Comparison of ENCODE assay signal across 2 cellular contexts in genomic region chr17:7508846-7509245, GRCh38.
TF ChIP-seq lines count a peak whose summit lies in the region.

No MANE protein-coding gene starts in this region.

TF ChIP-seq in HEK293, 187 proteins besides CTCF, POLR2A, EP300 and RAD21:
- TF ChIP-seq ZNF600 (tag by site-specific recombination; IDR thresholded peaks at IDR 0.05), result peak; percentile 52
- no peak for TF ChIP-seq ZNF660 (tag by site-specific recombination; IDR thresholded peaks at IDR 0.05)

TF ChIP-seq in GM12878, 131 proteins besides CTCF, POLR2A, EP300 and RAD21:
- TF ChIP-seq EZH2 (IDR thresholded peaks at IDR 0.05; ENCODE audit: borderline replicate concordance, control insufficient read depth, low read depth, low read length), result no peak
- TF ChIP-seq PML (IDR thresholded peaks at IDR 0.05; ENCODE audit: low read length), result no peak
- no peak for TF ChIP-seq JUND (IDR thresholded peaks at IDR 0.05; ENCODE audit: low read depth, low read length)
- no peak for TF ChIP-seq GABPA (IDR thresholded peaks at IDR 0.05; ENCODE audit: low read depth)
- TF ChIP-seq CBFB (IDR thresholded peaks at IDR 0.05; ENCODE audit: low read depth), result no peak
- TF ChIP-seq CREB1 (IDR thresholded peaks at IDR 0.05; ENCODE audit: low read depth), result no peak
- no peak for TF ChIP-seq TAF1 (IDR thresholded peaks at IDR 0.05; ENCODE audit: borderline replicate concordance, low read depth, low read length)
- TF ChIP-seq RFX5 (IDR thresholded peaks at IDR 0.05; ENCODE audit: low read depth, low read length), result no peak
- TF ChIP-seq, protein P1, sequence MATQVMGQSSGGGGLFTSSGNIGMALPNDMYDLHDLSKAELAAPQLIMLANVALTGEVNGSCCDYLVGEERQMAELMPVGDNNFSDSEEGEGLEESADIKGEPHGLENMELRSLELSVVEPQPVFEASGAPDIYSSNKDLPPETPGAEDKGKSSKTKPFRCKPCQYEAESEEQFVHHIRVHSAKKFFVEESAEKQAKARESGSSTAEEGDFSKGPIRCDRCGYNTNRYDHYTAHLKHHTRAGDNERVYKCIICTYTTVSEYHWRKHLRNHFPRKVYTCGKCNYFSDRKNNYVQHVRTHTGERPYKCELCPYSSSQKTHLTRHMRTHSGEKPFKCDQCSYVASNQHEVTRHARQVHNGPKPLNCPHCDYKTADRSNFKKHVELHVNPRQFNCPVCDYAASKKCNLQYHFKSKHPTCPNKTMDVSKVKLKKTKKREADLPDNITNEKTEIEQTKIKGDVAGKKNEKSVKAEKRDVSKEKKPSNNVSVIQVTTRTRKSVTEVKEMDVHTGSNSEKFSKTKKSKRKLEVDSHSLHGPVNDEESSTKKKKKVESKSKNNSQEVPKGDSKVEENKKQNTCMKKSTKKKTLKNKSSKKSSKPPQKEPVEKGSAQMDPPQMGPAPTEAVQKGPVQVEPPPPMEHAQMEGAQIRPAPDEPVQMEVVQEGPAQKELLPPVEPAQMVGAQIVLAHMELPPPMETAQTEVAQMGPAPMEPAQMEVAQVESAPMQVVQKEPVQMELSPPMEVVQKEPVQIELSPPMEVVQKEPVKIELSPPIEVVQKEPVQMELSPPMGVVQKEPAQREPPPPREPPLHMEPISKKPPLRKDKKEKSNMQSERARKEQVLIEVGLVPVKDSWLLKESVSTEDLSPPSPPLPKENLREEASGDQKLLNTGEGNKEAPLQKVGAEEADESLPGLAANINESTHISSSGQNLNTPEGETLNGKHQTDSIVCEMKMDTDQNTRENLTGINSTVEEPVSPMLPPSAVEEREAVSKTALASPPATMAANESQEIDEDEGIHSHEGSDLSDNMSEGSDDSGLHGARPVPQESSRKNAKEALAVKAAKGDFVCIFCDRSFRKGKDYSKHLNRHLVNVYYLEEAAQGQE (IDR thresholded peaks at IDR 0.05; ENCODE audit: low read depth, low read length), result no peak
- TF ChIP-seq RUNX3 (IDR thresholded peaks at IDR 0.05; ENCODE audit: low read length), result no peak
- no peak for TF ChIP-seq FOXM1 (IDR thresholded peaks at IDR 0.05; ENCODE audit: low read depth, low read length)
- no peak for TF ChIP-seq ZBTB11 (CRISPR knock-in tag; IDR thresholded peaks at IDR 0.05)
- TF ChIP-seq SIN3A (IDR thresholded peaks at IDR 0.05; ENCODE audit: low read depth, low read length), result no peak
- TF ChIP-seq FOXK2 (IDR thresholded peaks at IDR 0.05), result no peak
- TF ChIP-seq, protein P2, sequence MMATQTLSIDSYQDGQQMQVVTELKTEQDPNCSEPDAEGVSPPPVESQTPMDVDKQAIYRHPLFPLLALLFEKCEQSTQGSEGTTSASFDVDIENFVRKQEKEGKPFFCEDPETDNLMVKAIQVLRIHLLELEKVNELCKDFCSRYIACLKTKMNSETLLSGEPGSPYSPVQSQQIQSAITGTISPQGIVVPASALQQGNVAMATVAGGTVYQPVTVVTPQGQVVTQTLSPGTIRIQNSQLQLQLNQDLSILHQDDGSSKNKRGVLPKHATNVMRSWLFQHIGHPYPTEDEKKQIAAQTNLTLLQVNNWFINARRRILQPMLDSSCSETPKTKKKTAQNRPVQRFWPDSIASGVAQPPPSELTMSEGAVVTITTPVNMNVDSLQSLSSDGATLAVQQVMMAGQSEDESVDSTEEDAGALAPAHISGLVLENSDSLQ (IDR thresholded peaks at IDR 0.05), result no peak
